Comparison of ENCODE assay signal across 17 cellular contexts in genomic region chr7:34327681-34328080, GRCh38.
"Had no signal": no experiment of that assay in that cellular context is flagged by ENCODE, and none has a peak within 500 bp of the region (broad histone marks: within the 10 kb centered on the region; RNA-seq: fewer than 3 reads in every experiment).

No MANE protein-coding gene starts in this region.

- FAIRE-seq: endothelial cell of umbilical vein had no signal

- H3K4me3 ChIP-seq: ascending aorta, colonic mucosa, stomach, thoracic aorta had no signal

- H3K9me3 ChIP-seq: ascending aorta, colonic mucosa, stomach, thoracic aorta had no signal

- H3K4me3 Mint-ChIP-seq: activated naive CD8-positive, alpha-beta T cell treated with anti-CD3 and anti-CD28 coated beads, Interleukin-2, amount 10 ng/mL, durations not matched to agents 7 days and 5 days; mesothelial cell of epicardium; neural crest cell; T-helper 2 cell treated with Interferon-gamma antibody and Interleukin-4, amounts not matched to agents 5 μg/mL and 100 μg/mL, for 36 hours had no signal

- DNase-seq: activated CD4-positive, alpha-beta T cell treated with anti-CD3 and anti-CD28 coated beads, Interleukin-2, amount 50 U/mL, for 4 hours; activated CD4-positive, CD25-positive, alpha-beta regulatory T cell treated with anti-CD3 and anti-CD28 coated beads, Interleukin-2, amount 50 U/mL, for 72 hours; activated gamma-delta T cell; activated naive CD8-positive, alpha-beta T cell treated with anti-CD3 and anti-CD28 coated beads, Interleukin-2, amount 10 ng/mL, durations not matched to agents 7 days and 5 days; activated T-cell treated with anti-CD3 and anti-CD28 coated beads, Interleukin-2, amount 50 U/mL, for 48 hours; colonic mucosa; hippocampal formation; kidney glomerular epithelial cell; stimulated activated CD4-positive, alpha-beta T cell treated with anti-CD3 and anti-CD28 coated beads, Interleukin-15, amount 100 ng/mL, for 24 hours; stimulated activated CD4-positive, alpha-beta T cell treated with anti-CD3 and anti-CD28 coated beads, Interleukin-4, amount 100 ng/mL, for 24 hours; stomach had no signal

- H3K27me3 ChIP-seq: ascending aorta, colonic mucosa had no signal

- H3K4me1 Mint-ChIP-seq: activated naive CD8-positive, alpha-beta T cell treated with anti-CD3 and anti-CD28 coated beads, Interleukin-2, amount 10 ng/mL, durations not matched to agents 7 days and 5 days; mesothelial cell of epicardium; neural crest cell had no signal

- H3K27me3 Mint-ChIP-seq: activated naive CD8-positive, alpha-beta T cell treated with anti-CD3 and anti-CD28 coated beads, Interleukin-2, amount 10 ng/mL, durations not matched to agents 7 days and 5 days had no signal

- H3K36me3 ChIP-seq: ascending aorta, colonic mucosa, stomach, thoracic aorta had no signal

- H3K4me1 ChIP-seq: ascending aorta, colonic mucosa, stomach had no signal

- H3K36me3 Mint-ChIP-seq: activated naive CD8-positive, alpha-beta T cell treated with anti-CD3 and anti-CD28 coated beads, Interleukin-2, amount 10 ng/mL, durations not matched to agents 7 days and 5 days; mesothelial cell of epicardium had no signal

- H3K27ac Mint-ChIP-seq: activated naive CD8-positive, alpha-beta T cell treated with anti-CD3 and anti-CD28 coated beads, Interleukin-2, amount 10 ng/mL, durations not matched to agents 7 days and 5 days; mesothelial cell of epicardium; T-helper 2 cell treated with Interferon-gamma antibody and Interleukin-4, amounts not matched to agents 5 μg/mL and 100 μg/mL, for 36 hours had no signal

- H3K9me3 Mint-ChIP-seq: activated naive CD8-positive, alpha-beta T cell treated with anti-CD3 and anti-CD28 coated beads, Interleukin-2, amount 10 ng/mL, durations not matched to agents 7 days and 5 days; mesothelial cell of epicardium; T-helper 2 cell treated with Interferon-gamma antibody and Interleukin-4, amounts not matched to agents 5 μg/mL and 100 μg/mL, for 36 hours had no signal

- H3K27ac ChIP-seq: ascending aorta, colonic mucosa, stomach, thoracic aorta had no signal
